2 cellular contexts compared by ENCODE assay signal in the genomic region with DNA sequence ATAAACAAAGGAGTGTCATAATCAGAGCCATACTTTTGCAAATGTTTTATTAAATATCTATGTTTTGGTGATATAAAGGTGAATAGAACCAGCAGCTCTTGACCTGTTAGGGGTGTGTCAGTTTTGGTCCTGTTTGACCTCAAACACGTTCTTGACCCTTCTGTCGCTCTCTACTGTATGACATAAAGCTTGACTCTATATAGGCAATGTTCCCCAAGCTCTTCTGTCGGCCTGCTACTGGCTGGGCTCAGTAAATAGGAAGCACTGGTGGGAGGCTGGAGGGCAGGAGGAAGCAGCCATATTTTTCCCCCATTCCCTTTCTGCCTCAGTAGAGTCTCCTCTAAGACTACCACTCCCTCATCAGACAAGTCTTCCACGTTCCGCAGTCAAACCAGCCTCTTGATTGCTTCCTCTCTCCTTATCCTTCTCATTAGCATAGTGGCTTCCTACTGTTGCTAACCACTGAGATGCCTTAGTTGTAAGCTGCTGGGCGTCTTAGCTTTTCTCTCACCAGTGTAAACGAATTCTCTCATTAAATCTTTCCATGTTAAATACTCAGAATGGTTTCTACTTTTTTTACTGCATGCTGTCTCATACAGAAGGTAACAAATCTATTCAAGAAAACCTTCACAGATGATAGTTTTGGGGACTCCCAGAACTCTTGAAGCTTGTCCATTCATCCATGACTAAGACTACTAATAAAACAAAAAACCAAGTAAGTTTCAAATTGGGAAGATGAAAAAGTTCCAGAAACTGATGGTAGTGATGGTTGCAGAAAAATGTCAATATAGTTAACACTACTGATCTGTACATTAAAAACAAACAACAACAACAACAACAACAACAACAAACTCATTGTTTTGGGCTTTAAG.
TF ChIP-seq lines count a peak whose summit lies in the region.

No MANE protein-coding gene starts in this region.

TF ChIP-seq in HepG2, 621 proteins besides CTCF, POLR2A, EP300 and RAD21:
- TF ChIP-seq SNAI1 (CRISPR knock-in tag; IDR thresholded peaks at IDR 0.05; ENCODE audit: borderline replicate concordance): no peak

TF ChIP-seq in H1, 55 proteins besides CTCF, POLR2A, EP300 and RAD21:
- TF ChIP-seq YY1 (IDR thresholded peaks at IDR 0.05; ENCODE audit: low read depth, low read length) (peak; percentile 39; the same call in 1 of the 2 replicates), EGR1 (IDR thresholded peaks at IDR 0.05; ENCODE audit: borderline replicate concordance, low read depth, low read length) (no peak), CBX8 (IDR thresholded peaks at IDR 0.05; ENCODE audit: borderline replicate concordance, low read depth, low read length) (no peak), SAP30 (IDR thresholded peaks at IDR 0.05; ENCODE audit: insufficient read depth, insufficient replicate concordance, low read length) (no peak), ZNF274 (IDR thresholded peaks at IDR 0.05; ENCODE audit: borderline replicate concordance, extremely low read depth, low read length) (no peak), POLR2AphosphoS5 (IDR thresholded peaks at IDR 0.05; ENCODE audit: low read depth, low read length) (0 out of 2 replicates have a peak, but pooled peaks have one; percentile 58)
